ENCODE assay signal across 8 cellular contexts in genomic region chr13:31424130-31424729, GRCh38.
DNase-seq lines count a peak whose midpoint lies in the region; ATAC-seq and TF ChIP-seq lines count a peak whose summit lies in the region.

No MANE protein-coding gene starts in this region.

- no peaks in the 10 kb centered on the region for H3K36me3 Mint-ChIP-seq in osteocyte (ENCODE audit: unreplicated experiment)

- peaks cover 4% of the 10 kb centered on the region for H3K4me1 Mint-ChIP-seq in osteocyte (ENCODE audit: unreplicated experiment)

- H3K36me3 ChIP-seq in upper lobe of left lung: no peaks in the 10 kb centered on the region

- peak; percentile 97 for ATAC-seq in GM21576 (IDR thresholded peaks at IDR 0.05; ENCODE audit: unreplicated experiment)
- ATAC-seq in foreskin keratinocyte: peak; percentile 95
- ATAC-seq in upper lobe of left lung (ENCODE audit: low FRiP score in 2 of 2): peak; percentile 80 to 94

- TF ChIP-seq CTCF in foreskin keratinocyte (conservative IDR thresholded peaks at IDR 0.05): peak; percentile 88
- peak; percentile 98 for TF ChIP-seq CTCF in osteocyte (IDR thresholded peaks at IDR 0.05)
- peak; percentile 59 to 78 (median 76) for TF ChIP-seq CTCF in upper lobe of left lung (IDR thresholded peaks at IDR 0.05)

- H3K27me3 ChIP-seq in foreskin keratinocyte: peaks cover 11% of the 10 kb centered on the region
- no peaks in the 10 kb centered on the region for H3K27me3 ChIP-seq in upper lobe of left lung

- H3K4me3 Mint-ChIP-seq in osteocyte (ENCODE audit: unreplicated experiment): no peak overlapping the region

- peak; percentile 57 for DNase-seq in G401 (ENCODE audit: low spot score)
- peak in 71 of 76 experiments; percentile 12 to 81 (median 54) for DNase-seq in HUDEP-2 (lab: John Stamatoyannopoulos, UW; ENCODE audit: unreplicated experiment in 76 of 76)
- DNase-seq in OCI-M2 (lab: John Stamatoyannopoulos, UW; ENCODE audit: unreplicated experiment): peak; percentile 34
- DNase-seq in activated T-helper 1 cell treated with Interleukin-2 at 50 U/mL for 16 hours (ENCODE audit: low read depth): peak; percentile 5
- DNase-seq in foreskin keratinocyte: peak in 1 of 2 donors; percentile 60
- peak; percentile 92 for DNase-seq in osteocyte (ENCODE audit: extremely low spot score, unreplicated experiment)
- peak in 1 of 2 donors; percentile 81 for DNase-seq in upper lobe of left lung

- H3K4me1 ChIP-seq in foreskin keratinocyte: no peaks in the 10 kb centered on the region
- peaks cover 3 to 6% (median 4%) of the 10 kb centered on the region in 4 donors for H3K4me1 ChIP-seq in upper lobe of left lung

- H3K9me3 Mint-ChIP-seq in osteocyte (ENCODE audit: unreplicated experiment): no peaks in the 10 kb centered on the region

- no peak for TF ChIP-seq EP300 in upper lobe of left lung (IDR thresholded peaks at IDR 0.05)

- WGBS in upper lobe of left lung, 2 donors: 5 to 8% methylated on average over 6 of the region's 6 CpGs

- H3K27ac ChIP-seq in foreskin keratinocyte: no peak overlapping the region
- H3K27ac ChIP-seq in upper lobe of left lung: no peak overlapping the region

- H3K27me3 Mint-ChIP-seq in osteocyte (ENCODE audit: unreplicated experiment): peaks cover 32% of the 10 kb centered on the region

- no peak for TF ChIP-seq POLR2A in upper lobe of left lung (IDR thresholded peaks at IDR 0.05)

- in situ Hi-C loops in G401 (cut with HindIII; ENCODE audit: low sequenced_read_pairs): no loop called here

- no peaks in the 10 kb centered on the region for H3K9me3 ChIP-seq in upper lobe of left lung

- H3K4me3 ChIP-seq in upper lobe of left lung: no peak overlapping the region

- H3K27ac Mint-ChIP-seq in osteocyte (ENCODE audit: unreplicated experiment): no peak overlapping the region
